Comparison of ENCODE assay signal across 2 cellular contexts in genomic region chr16:4261557-4262172, GRCh38.
TF ChIP-seq lines count a peak whose summit lies in the region.

No MANE protein-coding gene starts in this region.

TF ChIP-seq in PFSK-1, 5 proteins besides CTCF, POLR2A, EP300 and RAD21 (continued from another document):
- TF ChIP-seq SIN3A (IDR thresholded peaks at IDR 0.05; ENCODE audit: borderline replicate concordance, insufficient read depth, low read length): no peak
- no peak for TF ChIP-seq REST (IDR thresholded peaks at IDR 0.05; ENCODE audit: insufficient read depth in 1 of 2, low read depth in 2 of 2, low read length in 2 of 2)

TF ChIP-seq in GM12878, 131 proteins besides CTCF, POLR2A, EP300 and RAD21:
- TF ChIP-seq ZBTB33 (IDR thresholded peaks at IDR 0.05) (peak; percentile 97), ZBTB40 (IDR thresholded peaks at IDR 0.05; ENCODE audit: borderline replicate concordance) (no peak), NFIC (IDR thresholded peaks at IDR 0.05; ENCODE audit: low read depth, low read length) (no peak)
